Comparison of ENCODE assay signal across 1 cellular context in genomic region chr1:35769759-35770446, GRCh38.
TF ChIP-seq lines count a peak whose summit lies in the region.

Gene CLSPN, minus strand, starts transcription at chr1:35769978. Its CDS starts 108 bp downstream, at chr1:35769870.

TF ChIP-seq in K562, 482 proteins besides CTCF, POLR2A, EP300 and RAD21 (continued from another document and continues in another):
- TF ChIP-seq GTF3C2 (IDR thresholded peaks at IDR 0.05; ENCODE audit: borderline replicate concordance, extremely low read depth, insufficient read length) = no peak
- TF ChIP-seq ZFX (CRISPR knock-in tag; IDR thresholded peaks at IDR 0.05) = no peak
- TF ChIP-seq CBFA2T3 (IDR thresholded peaks at IDR 0.05) = peak; percentile 39; the same call in 1 of the 2 replicates
- TF ChIP-seq TAF7 (tag; IDR thresholded peaks at IDR 0.05) = peak; percentile 78; the same call in 1 of the 2 replicates
- TF ChIP-seq ATF1 (CRISPR knock-in tag; IDR thresholded peaks at IDR 0.05) = no peak
- TF ChIP-seq ATF1 (tag; IDR thresholded peaks at IDR 0.05) = peak; percentile 71
- no peak for TF ChIP-seq ZNF655 (CRISPR knock-in tag; IDR thresholded peaks at IDR 0.05)
- peak; percentile 65 for TF ChIP-seq FOS (IDR thresholded peaks at IDR 0.05; ENCODE audit: extremely low read depth, insufficient read length)
- peak; percentile 81 for TF ChIP-seq FOXP1 (CRISPR knock-in tag; IDR thresholded peaks at IDR 0.05)
- peak; percentile 2; the same call in 1 of the 2 replicates for TF ChIP-seq ETV5 (CRISPR knock-in tag; IDR thresholded peaks at IDR 0.05; ENCODE audit: low read depth)
- TF ChIP-seq ZNF740 (CRISPR knock-in tag; IDR thresholded peaks at IDR 0.05) = no peak
- peak in 1 of 2 experiments; percentile 2; a peak in 1 of 4 replicates for TF ChIP-seq ZNF740 (tag; IDR thresholded peaks at IDR 0.05)
- 0 out of 2 replicates have a peak, but pooled peaks have one; percentile 69 for TF ChIP-seq GTF2E2 (tag; IDR thresholded peaks at IDR 0.05)
- TF ChIP-seq KDM5B (IDR thresholded peaks at IDR 0.05; ENCODE audit: insufficient replicate concordance, low read depth, low read length) = peak; percentile 96
- TF ChIP-seq E2F6 (IDR thresholded peaks at IDR 0.05; ENCODE audit: borderline replicate concordance in 1 of 2, extremely low read depth in 1 of 2, insufficient read depth in 1 of 2, insufficient read length in 1 of 2, low read depth in 1 of 2, low read length in 1 of 2, poor library complexity in 1 of 2, severe bottlenecking in 1 of 2) = peak; percentile 96 to 97
- TF ChIP-seq HDAC1 (IDR thresholded peaks at IDR 0.05) = peak; percentile 18 to 97; a peak in 3 of 4 replicates
- peak; percentile 72; the same call in 1 of the 2 replicates for TF ChIP-seq KLF1 (tag; IDR thresholded peaks at IDR 0.05)
- TF ChIP-seq ARID2 (IDR thresholded peaks at IDR 0.05) = no peak
- TF ChIP-seq ATF2 (CRISPR knock-in tag; IDR thresholded peaks at IDR 0.05) = no peak
- peak; percentile 91 for TF ChIP-seq NKRF (IDR thresholded peaks at IDR 0.05; ENCODE audit: borderline replicate concordance)
- TF ChIP-seq SIN3B (IDR thresholded peaks at IDR 0.05; ENCODE audit: low read depth) = peak; percentile 32; the same call in 1 of the 2 replicates
- TF ChIP-seq PBX2 (CRISPR knock-in tag; IDR thresholded peaks at IDR 0.05; ENCODE audit: low read depth) = no peak
- no peak for TF ChIP-seq PBX2 (tag; conservative IDR thresholded peaks at IDR 0.05; ENCODE audit: low read depth)
- TF ChIP-seq FOSL1 (tag; conservative IDR thresholded peaks at IDR 0.05) = no peak
- TF ChIP-seq ZBTB1 (CRISPR knock-in tag; IDR thresholded peaks at IDR 0.05; ENCODE audit: borderline replicate concordance, low read depth) = peak; percentile 70; the same call in 1 of the 2 replicates
- TF ChIP-seq MGA (IDR thresholded peaks at IDR 0.05) = peak; percentile 85
- peak; percentile 92 for TF ChIP-seq TAF1 (IDR thresholded peaks at IDR 0.05; ENCODE audit: control insufficient read depth, extremely low read depth, insufficient read depth, low read length, severe bottlenecking)
- 0 out of 2 replicates have a peak, but pooled peaks have one; percentile 69 for TF ChIP-seq ERF (CRISPR knock-in tag; IDR thresholded peaks at IDR 0.05)
